Comparison of ENCODE assay signal across 28 cellular contexts in genomic region chr20:48649868-48650267, GRCh38.
A peak's percentile ranks its signal among the peaks of the same experiment; 100 is the strongest.
DNase-seq lines count a peak whose midpoint lies in the region; ATAC-seq, FAIRE-seq and TF ChIP-seq lines count a peak whose summit lies in the region.
"Had no signal": no experiment of that assay in that cellular context is flagged by ENCODE, and none has a peak within 500 bp of the region (broad histone marks: within the 10 kb centered on the region; RNA-seq: fewer than 3 reads in every experiment).

No MANE protein-coding gene starts in this region.

- H3K36me3 ChIP-seq in osteoblast (ENCODE audit: insufficient read depth, low read length), result peaks cover 5% of the 10 kb centered on the region

- FAIRE-seq in HTR-8/SVneo (lab: Jason Lieb, UNC), result peak; percentile 54
- FAIRE-seq: A204.1, GM12878, GM12892, GM18507 had no signal

- no peaks in the 10 kb centered on the region for H3K79me2 ChIP-seq in osteoblast (ENCODE audit: insufficient read depth, low read length)

- ATAC-seq in central memory CD8-positive, alpha-beta T cell (replicated peaks; ENCODE audit: extremely low read depth, poor library complexity, severe bottlenecking), result no peak
- no peak for ATAC-seq in stimulated activated effector memory CD8-positive, alpha-beta T cell treated with anti-CD3 and anti-CD28 coated beads, Interleukin-12 subunit alpha, Interleukin-12 subunit beta, amount 100 ng/mL, for 72 hours
- ATAC-seq: GM12878 had no signal

- H2AFZ ChIP-seq in osteoblast (ENCODE audit: low read length), result no peak overlapping the region

- TF ChIP-seq CTCF in osteoblast (IDR thresholded peaks at IDR 0.05; ENCODE audit: extremely low read depth, low read depth, low read length), result no peak

- no peaks in the 10 kb centered on the region for H3K27me3 Mint-ChIP-seq in central memory CD8-positive, alpha-beta T cell
- H3K27me3 Mint-ChIP-seq: CD4-positive, alpha-beta memory T cell; CD4-positive, CD25-positive, alpha-beta regulatory T cell; CD8-positive, alpha-beta memory T cell had no signal

- no peak overlapping the region for H3K4me3 ChIP-seq in osteoblast (ENCODE audit: insufficient read depth, low read length)
- H3K4me3 ChIP-seq: BLaER1, GM12878 had no signal

- H3K27ac ChIP-seq in osteoblast (ENCODE audit: low read depth, low read length), result no peak overlapping the region
- H3K27ac ChIP-seq: BLaER1 had no signal

- DNase-seq in HTR-8/SVneo (ENCODE audit: insufficient read length, low spot score) (no peak), osteoblast (ENCODE audit: insufficient read length, low spot score, missing footprints) (peak; percentile 80), foreskin melanocyte (no peak), GM19240 (ENCODE audit: insufficient read length, low spot score) (no peak)
- no peak for DNase-seq in central memory CD8-positive, alpha-beta T cell (ENCODE audit: low spot score in 2 of 2)
- no peak for DNase-seq in stimulated activated effector memory CD8-positive, alpha-beta T cell treated with anti-CD3 and anti-CD28 coated beads, Interleukin-12 subunit alpha, Interleukin-12 subunit beta, amount 100 ng/mL, for 72 hours (ENCODE audit: low spot score in 2 of 2)
- no peak for DNase-seq in activated naive CD4-positive, alpha-beta T cell treated with anti-CD3 and anti-CD28 coated beads, Interleukin-2, amount 50 U/mL, for 16 hours
- DNase-seq: 8988T; ACHN; BE2C; C1 segment of cervical spinal cord; CD4-positive, alpha-beta memory T cell; CD4-positive, CD25-positive, alpha-beta regulatory T cell; CD8-positive, alpha-beta memory T cell; COR-L47; DMS 273 treated with DMSO at 0.1 percent for 48 hours; DMS153; DMS53; DMS79; DND-41; EL; GDM1 had no signal

- no peaks in the 10 kb centered on the region for H3K9me3 Mint-ChIP-seq in central memory CD8-positive, alpha-beta T cell
- no peaks in the 10 kb centered on the region for H3K9me3 Mint-ChIP-seq in stimulated activated effector memory CD8-positive, alpha-beta T cell treated with anti-CD3 and anti-CD28 coated beads, Interleukin-12 subunit alpha, Interleukin-12 subunit beta, amount 100 ng/mL, for 72 hours
- H3K9me3 Mint-ChIP-seq: CD14-positive monocyte; CD4-positive, CD25-positive, alpha-beta regulatory T cell; CD8-positive, alpha-beta memory T cell had no signal

- H4K20me1 ChIP-seq in osteoblast (ENCODE audit: insufficient read depth, low read length), result no peaks in the 10 kb centered on the region
- H4K20me1 ChIP-seq: BLaER1 had no signal

- H3K27me3 ChIP-seq in osteoblast (ENCODE audit: insufficient read depth, low read length), result no peaks in the 10 kb centered on the region
- H3K27me3 ChIP-seq: BE2C, BLaER1 had no signal

- H3K4me2 ChIP-seq in osteoblast (ENCODE audit: insufficient read depth, low read length), result no peak overlapping the region
- H3K4me2 ChIP-seq: BLaER1 had no signal

- peak overlapping the region; percentile 35 for H3K27ac Mint-ChIP-seq in central memory CD8-positive, alpha-beta T cell (ENCODE audit: low read depth)
- H3K27ac Mint-ChIP-seq in stimulated activated effector memory CD8-positive, alpha-beta T cell treated with anti-CD3 and anti-CD28 coated beads, Interleukin-12 subunit alpha, Interleukin-12 subunit beta, amount 100 ng/mL, for 72 hours, result peak overlapping the region; percentile 79
- H3K27ac Mint-ChIP-seq: CD4-positive, CD25-positive, alpha-beta regulatory T cell had no signal

- peaks cover 80% of the 10 kb centered on the region for H3K36me3 Mint-ChIP-seq in central memory CD8-positive, alpha-beta T cell (ENCODE audit: insufficient read depth)
- H3K36me3 Mint-ChIP-seq in stimulated activated effector memory CD8-positive, alpha-beta T cell treated with anti-CD3 and anti-CD28 coated beads, Interleukin-12 subunit alpha, Interleukin-12 subunit beta, amount 100 ng/mL, for 72 hours, result peaks cover 100% of the 10 kb centered on the region

- H3K4me3 Mint-ChIP-seq in central memory CD8-positive, alpha-beta T cell, result no peak overlapping the region
- H3K4me3 Mint-ChIP-seq in stimulated activated effector memory CD8-positive, alpha-beta T cell treated with anti-CD3 and anti-CD28 coated beads, Interleukin-12 subunit alpha, Interleukin-12 subunit beta, amount 100 ng/mL, for 72 hours, result no peak overlapping the region
- H3K4me3 Mint-ChIP-seq: CD14-positive monocyte; CD4-positive, alpha-beta memory T cell; CD4-positive, CD25-positive, alpha-beta regulatory T cell; CD8-positive, alpha-beta memory T cell had no signal

- H3K4me1 ChIP-seq in osteoblast (ENCODE audit: insufficient read depth, low read length), result no peaks in the 10 kb centered on the region
- H3K4me1 ChIP-seq: BE2C had no signal

- no peaks in the 10 kb centered on the region for H3K4me1 Mint-ChIP-seq in central memory CD8-positive, alpha-beta T cell
- peaks cover 8% of the 10 kb centered on the region for H3K4me1 Mint-ChIP-seq in stimulated activated effector memory CD8-positive, alpha-beta T cell treated with anti-CD3 and anti-CD28 coated beads, Interleukin-12 subunit alpha, Interleukin-12 subunit beta, amount 100 ng/mL, for 72 hours
- H3K4me1 Mint-ChIP-seq: CD14-positive monocyte; CD4-positive, CD25-positive, alpha-beta regulatory T cell had no signal

- H3K9me3 ChIP-seq in osteoblast (ENCODE audit: low read depth, low read length), result no peaks in the 10 kb centered on the region
- H3K9me3 ChIP-seq: BE2C, BLaER1 had no signal
